In the genomic region with DNA sequence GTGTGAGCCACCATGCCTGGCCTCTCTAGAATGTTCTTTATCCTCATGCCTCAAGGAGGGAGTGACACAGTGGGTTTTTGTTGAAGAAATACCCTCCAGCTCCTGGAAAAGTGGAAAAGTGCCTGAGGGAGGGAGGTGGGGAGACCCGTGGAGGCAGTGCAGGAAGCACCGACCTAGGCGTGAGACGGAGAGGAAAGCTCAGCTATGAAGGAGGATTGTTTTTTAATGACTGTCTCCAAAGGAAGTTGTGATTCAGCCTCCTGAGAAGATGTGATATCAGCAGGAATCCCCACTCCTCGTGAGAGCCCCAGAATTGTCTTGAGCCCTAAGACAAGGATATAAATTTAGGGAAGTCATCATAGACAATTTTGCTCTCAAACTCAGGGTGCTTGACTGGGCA, we compare ENCODE assay signal across 22 cellular contexts. TPM values are rescaled to one million over a fixed set of nuclear protein-coding genes. Genes with fewer than 3 reads are reported as not detected.
A peak's percentile ranks its signal among the peaks of the same experiment; 100 is the strongest.
DNase-seq lines count a peak whose midpoint lies in the region; ATAC-seq, FAIRE-seq and TF ChIP-seq lines count a peak whose summit lies in the region.
"Had no signal": no experiment of that assay in that cellular context is flagged by ENCODE, and none has a peak within 500 bp of the region (broad histone marks: within the 10 kb centered on the region; RNA-seq: fewer than 3 reads in every experiment).

No MANE protein-coding gene starts in this region.

- peak; percentile 56 for FAIRE-seq in urothelium cell line (lab: Jason Lieb, UNC)

- H3K9me3 ChIP-seq in mammary epithelial cell (replicated peaks; ENCODE audit: insufficient read depth, low read length): no peaks in the 10 kb centered on the region
- H3K9me3 ChIP-seq: MG63, sigmoid colon, thoracic aorta had no signal

- H3K79me2 ChIP-seq in mammary epithelial cell (ENCODE audit: insufficient read depth, low read length): no peaks in the 10 kb centered on the region

- ATAC-seq in HG03521 (IDR thresholded peaks at IDR 0.05; ENCODE audit: unreplicated experiment): no peak
- ATAC-seq in HG02981 (IDR thresholded peaks at IDR 0.05; ENCODE audit: unreplicated experiment): no peak
- ATAC-seq: left lobe of liver; natural killer cell treated with Interleukin-12 subunit alpha and Interleukin-12 subunit beta and Interleukin-15 and Interleukin-18, amount 100 ng/mL, for 72 hours had no signal

- H3K4me2 ChIP-seq in mammary epithelial cell (ENCODE audit: insufficient read depth, low read depth, low read length): no peak overlapping the region

- BruUV-seq in mammary epithelial cell (replicated peaks; lab: Mats Ljungman, UMichigan) (no TSS peak), MCF 10A (replicated peaks; lab: Mats Ljungman, UMichigan) (no TSS peak)

- H4K20me1 ChIP-seq in mammary epithelial cell (ENCODE audit: insufficient read depth, low read length): no peaks in the 10 kb centered on the region

- H3K4me3 ChIP-seq in mammary epithelial cell (replicated peaks in 1 of 3; ENCODE audit: insufficient read depth in 1 of 3, low read depth in 2 of 3, low read length in 3 of 3) (no peak overlapping the region), epithelial cell of esophagus (ENCODE audit: low read length) (no peak overlapping the region)
- H3K4me3 ChIP-seq: MG63, sigmoid colon, thoracic aorta had no signal

- H2AFZ ChIP-seq in mammary epithelial cell (ENCODE audit: low read depth, low read length): no peak overlapping the region

- intact Hi-C loops in mammary epithelial cell (cut with micrococcal nuclease): loop anchor here (10.0 kb wide), 2 partner anchors 721 to 1251 kb away; no protein-coding TSS in a partner anchor
- intact Hi-C loops in MCF 10A (cut with micrococcal nuclease): loop anchor here (2.0 to 10.0 kb wide), 2 partner anchors 993 to 1201 kb away; no protein-coding TSS in a partner anchor

- no peak for TF ChIP-seq CTCF in mammary epithelial cell (conservative IDR thresholded peaks at IDR 0.05 in 1 of 2, IDR thresholded peaks at IDR 0.05 in 1 of 2; ENCODE audit: extremely low read depth in 1 of 2, insufficient read depth in 1 of 2, low read depth in 1 of 2, low read length in 2 of 2)
- TF ChIP-seq CTCF in MCF 10A (IDR thresholded peaks at IDR 0.05; ENCODE audit: unreplicated experiment): no peak
- TF ChIP-seq CTCF in epithelial cell of esophagus (IDR thresholded peaks at IDR 0.05; ENCODE audit: insufficient read depth, low read depth, low read length, missing control alignments): no peak

- POLR2A ChIA-PET in MCF 10A (lab: Yijun Ruan, JAX): interaction anchor here (0.7 kb wide), 1 partner anchor 1031 kb away, joined by 3 read pairs; no protein-coding TSS in a partner anchor

- dilution Hi-C loops in mammary epithelial cell (cut with HindIII; ENCODE audit: low sequenced_read_pairs): no loop called here

- in situ Hi-C loops in mammary epithelial cell (cut with MboI; ENCODE audit: low sequenced_read_pairs in 2 of 2) (loop anchor here in 1 of 2 donors (10.0 kb wide), 1 partner anchor 1011 kb away; no protein-coding TSS in a partner anchor), ACHN (cut with HindIII; ENCODE audit: low pct_ligation_motif_present, low pct_unique_long_range_greater_than_20kb, low sequenced_read_pairs) (no loop called here)

- WGBS in mammary epithelial cell (ENCODE audit: low coverage, missing lambda C conversion rate): 36% methylated on average over 5 of the region's 5 CpGs

- H3K4me1 ChIP-seq in mammary epithelial cell (ENCODE audit: insufficient read depth, low read length): peaks cover 12% of the 10 kb centered on the region
- H3K4me1 ChIP-seq: sigmoid colon had no signal

- H3K27ac Mint-ChIP-seq in MCF 10A (ENCODE audit: low read depth, unreplicated experiment): no peak overlapping the region
- H3K27ac Mint-ChIP-seq: IgD-negative memory B cell had no signal

- H3K4me1 Mint-ChIP-seq in MCF 10A (ENCODE audit: insufficient read depth, unreplicated experiment): no peaks in the 10 kb centered on the region

- no peaks in the 10 kb centered on the region for H3K36me3 Mint-ChIP-seq in MCF 10A (ENCODE audit: insufficient read depth, unreplicated experiment)
- H3K36me3 Mint-ChIP-seq: natural killer cell treated with Interleukin-12 subunit alpha and Interleukin-12 subunit beta and Interleukin-15 and Interleukin-18, amount 100 ng/mL, for 72 hours had no signal

- CTCF ChIA-PET in mammary epithelial cell (lab: Charles Lee; ENCODE audit: low non-redundant PET) (interaction anchor here (1.0 kb wide), 1 partner anchor 418 kb away, joined by 3 read pairs; no protein-coding TSS in a partner anchor), MCF 10A (lab: Yijun Ruan, JAX) (interaction anchor here (0.6 to 3.3 kb wide), 8 partner anchors 8 to 1088 kb away, joined by 3 to 15 read pairs (median 4); no protein-coding TSS in a partner anchor)

- H3K36me3 ChIP-seq in mammary epithelial cell (ENCODE audit: insufficient read depth, low read length): no peaks in the 10 kb centered on the region
- H3K36me3 ChIP-seq: MG63, sigmoid colon, thoracic aorta had no signal

- H3K27me3 ChIP-seq in mammary epithelial cell (ENCODE audit: insufficient read depth, low read length): no peaks in the 10 kb centered on the region
- H3K27me3 ChIP-seq: MG63, sigmoid colon had no signal

- no peaks in the 10 kb centered on the region for H3K9me3 Mint-ChIP-seq in MCF 10A (ENCODE audit: unreplicated experiment)
- H3K9me3 Mint-ChIP-seq: effector memory CD8-positive, alpha-beta T cell; natural killer cell treated with Interleukin-12 subunit alpha and Interleukin-12 subunit beta and Interleukin-15 and Interleukin-18, amount 100 ng/mL, for 72 hours had no signal

- H3K9ac ChIP-seq in mammary epithelial cell (ENCODE audit: insufficient read depth, low read length): no peak overlapping the region

- no peak overlapping the region for H3K4me3 Mint-ChIP-seq in MCF 10A (ENCODE audit: unreplicated experiment)
- H3K4me3 Mint-ChIP-seq: central memory CD8-positive, alpha-beta T cell; effector memory CD8-positive, alpha-beta T cell; natural killer cell treated with Interleukin-12 subunit alpha and Interleukin-12 subunit beta and Interleukin-15 and Interleukin-18, amount 100 ng/mL, for 72 hours had no signal

- no peaks in the 10 kb centered on the region for H3K27me3 Mint-ChIP-seq in MCF 10A (ENCODE audit: insufficient read depth, unreplicated experiment)

- no peak overlapping the region for H3K27ac ChIP-seq in mammary epithelial cell (ENCODE audit: insufficient read depth, low read depth, low read length)
- H3K27ac ChIP-seq: sigmoid colon, thoracic aorta had no signal

- peak; percentile 56 for DNase-seq in mammary epithelial cell
- no peak for DNase-seq in MCF 10A (ENCODE audit: unreplicated experiment)
- peak; percentile 53 for DNase-seq in RPMI7951 (ENCODE audit: low read depth)
- DNase-seq in epithelial cell of esophagus (ENCODE audit: low read depth): peak; percentile 72
- DNase-seq in urothelium cell line (ENCODE audit: low spot score): no peak
- DNase-seq in ACHN: no peak
- DNase-seq: activated CD4-positive, alpha-beta T cell treated with anti-CD3 and anti-CD28 coated beads, Interleukin-2, amount 50 U/mL, for 1 hour; activated naive CD4-positive, alpha-beta T cell; effector memory CD8-positive, alpha-beta T cell; MG63; midbrain; NCI-H1417 treated with DMSO at 0.1 percent for 48 hours; NCI-H526; sigmoid colon; stimulated activated naive CD4-positive, alpha-beta T cell had no signal

RNA-seq across cellular contexts. Expression of a gene that starts 21.7 kb away (rescaled TPM):
- total RNA-seq in mammary epithelial cell (1,000 to 10,000 TPM in 1 of 2 donors, 100 to 1,000 TPM in 1; 152 to 1,750 TPM), MCF 10A (2022) (2,295 and 2,621 TPM in 2 replicates)
- polyA plus RNA-seq in mammary epithelial cell: 1,472 TPM
- polyA minus RNA-seq in mammary epithelial cell: 850 TPM
- 269 and 279 TPM in 2 replicates for total RNA-seq in RPMI7951 (2014; rRNA removed; shearing (Covaris generic))

Comparison
In these comparisons a context has a peak if more than half of its experiments do, and no peak if none do; other contexts are left out.
1. DNase-seq: peak in mammary epithelial cell (single experiment), RPMI7951 (single experiment) and epithelial cell of esophagus (single experiment); none in MCF 10A (single experiment), urothelium cell line (single experiment) and ACHN (single experiment).